20 cellular contexts compared by ENCODE assay signal in the genomic region with DNA sequence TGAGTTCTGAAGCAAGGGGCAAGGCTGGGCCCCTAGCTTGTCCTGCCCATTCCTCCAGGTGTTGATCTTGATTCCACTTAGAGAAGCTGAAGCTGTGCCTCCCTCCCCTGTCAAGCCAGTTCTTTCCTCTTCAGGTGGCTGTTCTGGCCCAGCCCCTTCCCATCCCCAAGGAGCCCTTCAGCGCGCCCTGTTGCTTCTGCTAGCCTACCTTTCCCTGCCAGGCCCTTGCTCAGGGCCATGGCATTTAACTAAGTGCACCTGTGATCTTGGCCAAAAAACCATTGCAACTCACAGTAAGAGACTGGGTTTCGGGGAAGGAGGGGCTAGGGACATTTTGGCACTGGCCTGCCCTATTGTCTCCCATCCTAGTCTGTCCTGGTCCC. TPM values are rescaled to one million over a fixed set of nuclear protein-coding genes. Genes with fewer than 3 reads are reported as not detected.
DNase-seq lines count a peak whose midpoint lies in the region; ATAC-seq, FAIRE-seq and TF ChIP-seq lines count a peak whose summit lies in the region.
"Had no signal": no experiment of that assay in that cellular context is flagged by ENCODE, and none has a peak within 500 bp of the region (broad histone marks: within the 10 kb centered on the region; RNA-seq: fewer than 3 reads in every experiment).

No MANE protein-coding gene starts in this region.

- H3K4me3 Mint-ChIP-seq in neural crest cell (peak overlapping the region; percentile 44), type B pancreatic cell (no peak overlapping the region)
- H3K4me3 Mint-ChIP-seq: T-helper 17 cell had no signal

- H3K36me3 Mint-ChIP-seq in neural crest cell (ENCODE audit: low read depth) (peaks cover 10% of the 10 kb centered on the region), type B pancreatic cell (peaks cover 11% of the 10 kb centered on the region)

- DNase-seq in HepG2 (ENCODE audit: low spot score) = no peak
- no peak for DNase-seq in right lobe of liver
- no peak for DNase-seq in HCT116 (ENCODE audit: low read depth, low spot score)
- no peak for DNase-seq in neural crest cell (ENCODE audit: low read depth, low spot score)
- no peak for DNase-seq in type B pancreatic cell (ENCODE audit: extremely low spot score, unreplicated experiment)
- no peak for DNase-seq in SIG-M5 treated with dmso at 0.1 percent for 504 hours (lab: John Stamatoyannopoulos, UW; ENCODE audit: unreplicated experiment)
- DNase-seq: Karpas-422, NCI-H1092 treated with DMSO at 0.1 percent for 48 hours, NCI-H1436 treated with DMSO at 0.1 percent for 48 hours, NCI-H187 treated with DMSO at 0.1 percent for 48 hours, NCI-H446, NCI-H526 treated with DMSO at 0.1 percent for 48 hours, RPMI8226, SJCRH30, T-helper 17 cell had no signal

- H3K27me3 ChIP-seq in HepG2 (ENCODE audit: control insufficient read depth in 1 of 2, insufficient read depth in 2 of 2, low read length in 2 of 2) = no peaks in the 10 kb centered on the region
- H3K27me3 ChIP-seq in right lobe of liver = no peaks in the 10 kb centered on the region
- H3K27me3 ChIP-seq in HCT116 (ENCODE audit: insufficient read depth, low read length) = no peaks in the 10 kb centered on the region
- H3K27me3 ChIP-seq: SJCRH30 had no signal

- H3K9me2 ChIP-seq in HCT116 (ENCODE audit: insufficient read depth) = no peaks in the 10 kb centered on the region

- no peak for FAIRE-seq in HepG2 (lab: Jason Lieb, UNC)
- FAIRE-seq: GM19239, H54 had no signal

- no peak overlapping the region for H3K9ac ChIP-seq in HepG2 (ENCODE audit: insufficient read depth, low read depth, low read length)
- no peak overlapping the region for H3K9ac ChIP-seq in HCT116 (ENCODE audit: low read length)

- no peak for TF ChIP-seq RAD21 in HepG2 (CRISPR knock-in tag; IDR thresholded peaks at IDR 0.05)
- no peak for TF ChIP-seq RAD21 in HCT116 (IDR thresholded peaks at IDR 0.05; ENCODE audit: low read depth)

- RAD21 ChIA-PET in HCT116 (lab: Charles Lee; ENCODE audit: low non-redundant PET in 1 of 2, low total read pairs in 2 of 2, uncharacterized antibody in 2 of 2, unreplicated experiment in 2 of 2) = no interaction called here

- no TSS peak for BruUV-seq in HepG2 (replicated peaks; lab: Mats Ljungman, UMichigan)
- no TSS peak for BruUV-seq in HCT116 (replicated peaks; lab: Mats Ljungman, UMichigan)

- H3K4me1 ChIP-seq in HepG2 (ENCODE audit: insufficient read depth, low read length) (peaks cover 75% of the 10 kb centered on the region), right lobe of liver (peaks cover 0 to 29% (median 11%) of the 10 kb centered on the region in 4 donors), HCT116 (ENCODE audit: control insufficient read depth in 1 of 2, insufficient read depth in 2 of 2, low read length in 2 of 2) (peaks cover 3 to 26% of the 10 kb centered on the region in 2 experiments; a peak in 3 of 4 replicates)
- H3K4me1 ChIP-seq: SJCRH30 had no signal

- TF ChIP-seq POLR2A in HepG2 (IDR thresholded peaks at IDR 0.05; ENCODE audit: insufficient read depth in 1 of 2, low read depth in 2 of 2, low read length in 2 of 2) = no peak
- no peak for TF ChIP-seq POLR2A in right lobe of liver (IDR thresholded peaks at IDR 0.05)
- TF ChIP-seq POLR2A in HCT116 (IDR thresholded peaks at IDR 0.05; ENCODE audit: borderline replicate concordance, extremely low read depth, insufficient read depth, insufficient read length) = no peak

- intact Hi-C loops in HepG2 (cut with micrococcal nuclease; ENCODE audit: unreplicated experiment) = no loop called here
- intact Hi-C loops in right lobe of liver (cut with DNase I) = no loop called here
- intact Hi-C loops in HCT116 (cut with micrococcal nuclease) = no loop called here

- POLR2A ChIA-PET in HepG2 (lab: Yijun Ruan, JAX) = interaction anchor here (0.7 to 12.8 kb wide), 3 partner anchors 17 to 88 kb away, joined by 3 to 280 read pairs (median 42); a partner anchor contains a TSS
- POLR2A ChIA-PET in HCT116 (lab: Charles Lee) = no interaction called here

- H4K20me1 ChIP-seq in HepG2 (ENCODE audit: insufficient read depth, low read length) (peaks cover 8% of the 10 kb centered on the region), HCT116 (ENCODE audit: insufficient read depth) (no peaks in the 10 kb centered on the region)

- TF ChIP-seq CTCF in HepG2 (CRISPR knock-in tag; IDR thresholded peaks at IDR 0.05) (no peak), right lobe of liver (IDR thresholded peaks at IDR 0.05) (no peak), HCT116 (IDR thresholded peaks at IDR 0.05 in 2 of 3, conservative IDR thresholded peaks at IDR 0.05 in 1 of 3; ENCODE audit: borderline replicate concordance in 1 of 3, insufficient read depth in 1 of 3, low read depth in 2 of 3, low read length in 2 of 3) (no peak), neural crest cell (conservative IDR thresholded peaks at IDR 0.05) (no peak), type B pancreatic cell (conservative IDR thresholded peaks at IDR 0.05) (no peak)

- CTCF ChIA-PET in HepG2 (lab: Yijun Ruan, JAX; ENCODE audit: low intra/inter-chr PET ratio, low total read pairs) (no interaction called here), HCT116 (lab: Charles Lee) (no interaction called here)

- H3K4me1 Mint-ChIP-seq in neural crest cell = peaks cover 26% of the 10 kb centered on the region
- peaks cover 19% of the 10 kb centered on the region for H3K4me1 Mint-ChIP-seq in type B pancreatic cell (ENCODE audit: unreplicated experiment)

- H3K27me3 Mint-ChIP-seq in neural crest cell (ENCODE audit: low read depth) = peaks cover 3% of the 10 kb centered on the region
- no peaks in the 10 kb centered on the region for H3K27me3 Mint-ChIP-seq in type B pancreatic cell
- H3K27me3 Mint-ChIP-seq: T-helper 17 cell had no signal

- WGBS in HepG2 (ENCODE audit: low lambda C conversion rate) = 96% methylated on average over 3 of the region's 3 CpGs
- 100% methylated on average over 2 of the region's 3 CpGs for WGBS in right lobe of liver (ENCODE audit: insufficient coverage, low coverage, low lambda C conversion rate, missing lambda C conversion rate)

- no peak for TF ChIP-seq EP300 in HepG2 (IDR thresholded peaks at IDR 0.05; ENCODE audit: low read depth in 2 of 2, low read length in 2 of 2)
- TF ChIP-seq EP300 in HepG2 (CRISPR knock-in tag; IDR thresholded peaks at IDR 0.05; ENCODE audit: borderline replicate concordance) = no peak

- H3K9me3 Mint-ChIP-seq in neural crest cell = no peaks in the 10 kb centered on the region
- no peaks in the 10 kb centered on the region for H3K9me3 Mint-ChIP-seq in type B pancreatic cell

- H3K36me3 ChIP-seq in HepG2 (replicated peaks in 1 of 2; ENCODE audit: control insufficient read depth in 1 of 2, insufficient read depth in 2 of 2, low read length in 2 of 2) (no peaks in the 10 kb centered on the region), right lobe of liver (no peaks in the 10 kb centered on the region), HCT116 (ENCODE audit: control insufficient read depth in 1 of 2, insufficient read depth in 2 of 2, low read length in 2 of 2) (peaks cover 0 to 3% of the 10 kb centered on the region in 2 experiments; a peak in 1 of 4 replicates)

- in situ Hi-C loops in HepG2 (cut with HindIII; ENCODE audit: extremely low pct_ligation_motif_present, low pct_unique_long_range_greater_than_20kb) = no loop called here

- H3K4me2 ChIP-seq in HepG2 (ENCODE audit: low read depth, low read length) = peak overlapping the region; percentile 57; the same call in 1 of the 2 replicates
- no peak overlapping the region for H3K4me2 ChIP-seq in HCT116 (ENCODE audit: low read length)

- no peak overlapping the region for H2AFZ ChIP-seq in HepG2 (ENCODE audit: low read length)
- no peak overlapping the region for H2AFZ ChIP-seq in HCT116 (ENCODE audit: low read depth, low read length, poor library complexity, severe bottlenecking)

- H3K27ac Mint-ChIP-seq in neural crest cell (ENCODE audit: unreplicated experiment) (no peak overlapping the region), type B pancreatic cell (peak overlapping the region; percentile 23)
- H3K27ac Mint-ChIP-seq: T-helper 17 cell had no signal

- H3K9me3 ChIP-seq in HepG2 (ENCODE audit: low read length) (no peaks in the 10 kb centered on the region), right lobe of liver (no peaks in the 10 kb centered on the region), HCT116 (ENCODE audit: control insufficient read depth in 1 of 2, insufficient read depth in 1 of 2, low read depth in 1 of 2, low read length in 2 of 2) (no peaks in the 10 kb centered on the region)
- H3K9me3 ChIP-seq: SJCRH30 had no signal

- H3K27ac ChIP-seq in HepG2 (ENCODE audit: extremely low read length, insufficient read depth, low read length) = no peak overlapping the region
- H3K27ac ChIP-seq in right lobe of liver = peak overlapping the region in 1 of 3 donors; percentile 57
- H3K27ac ChIP-seq in HCT116 (ENCODE audit: low read depth, low read length) = peak overlapping the region; percentile 13; the same call in 1 of the 2 replicates
- H3K27ac ChIP-seq: SJCRH30 had no signal

- H3K79me2 ChIP-seq in HepG2 (ENCODE audit: insufficient read depth, low read length) (peaks cover 20% of the 10 kb centered on the region), HCT116 (ENCODE audit: insufficient read depth, low read length) (peaks cover 30% of the 10 kb centered on the region)

- peak overlapping the region in 1 of 3 experiments; percentile 32; a peak in 1 of 6 replicates for H3K4me3 ChIP-seq in HepG2 (replicated peaks in 1 of 3; ENCODE audit: insufficient read depth in 1 of 3, low read depth in 2 of 3, low read length in 3 of 3)
- no peak overlapping the region for H3K4me3 ChIP-seq in right lobe of liver
- no peak overlapping the region for H3K4me3 ChIP-seq in HCT116 (replicated peaks in 1 of 2; ENCODE audit: low read depth in 1 of 2, low read length in 2 of 2)
- H3K4me3 ChIP-seq: SJCRH30 had no signal

- ATAC-seq in HepG2 (no peak), right lobe of liver (no peak), HCT116 (no peak), HG03432 (IDR thresholded peaks at IDR 0.05; ENCODE audit: unreplicated experiment) (no peak), GM19397 (IDR thresholded peaks at IDR 0.05; ENCODE audit: unreplicated experiment) (no peak)
- ATAC-seq: SK-N-SH treated with all-trans-retinoic acid at 6 μM for 48 hours, T-helper 17 cell had no signal

RNA-seq across cellular contexts. Expression of a gene that starts 1.9 kb away (rescaled TPM):
- total RNA-seq in HepG2 (2016; rRNA removed; fragmentation: Illumina TruSeq; extraction: Trizol) (71.2 and 73.4 TPM in 2 replicates), right lobe of liver (10 to 100 TPM; 35.7 to 72.9 (median 65.4) TPM), HCT116 (2021; ENCODE audit: unreplicated experiment) (174 TPM), neural crest cell (284 and 294 TPM in 2 replicates), type B pancreatic cell (ENCODE audit: low replicate concordance) (272 and 334 TPM in 2 replicates)
- 3.5 and 5.3 TPM in 2 replicates for total RNA-seq in HepG2 (2016; cell fraction: cytosol; rRNA removed; fragmentation: Illumina TruSeq; extraction: Trizol; ENCODE audit: low read depth)
- 62.0 and 83.0 TPM in 2 replicates for total RNA-seq in HepG2 (2016; cell fraction: insoluble cytoplasmic fraction; rRNA removed; fragmentation: Illumina TruSeq; extraction: Trizol)
- total RNA-seq in HepG2 (2016; cell fraction: membrane; rRNA removed; fragmentation: Illumina TruSeq; extraction: Trizol) = 11.9 and 16.0 TPM in 2 replicates
- total RNA-seq in HepG2 (2016; cell fraction: nucleus; rRNA removed; fragmentation: Illumina TruSeq; extraction: Trizol) = 75.4 and 75.5 TPM in 2 replicates
- 139 and 187 TPM in 2 replicates for polyA plus RNA-seq in HepG2 (2011; rRNA removed)
- 54.1 and 69.9 TPM in 2 replicates for polyA plus RNA-seq in HepG2 (2011; cell fraction: cytosol; rRNA removed)
- 948 and 1,074 TPM in 2 replicates for polyA plus RNA-seq in HepG2 (2011; cell fraction: nucleus; rRNA removed)
- polyA plus RNA-seq in HepG2 (2012) = 82.4 and 107 TPM in 2 replicates
- 3.7 and 3.8 TPM in 2 replicates for polyA plus RNA-seq in HepG2 (2016; cell fraction: cytosol; fragmentation: Illumina TruSeq; extraction: Trizol; ENCODE audit: low read depth)
- 65.3 and 72.1 TPM in 2 replicates for polyA plus RNA-seq in HepG2 (2016; cell fraction: insoluble cytoplasmic fraction; fragmentation: Illumina TruSeq; extraction: Trizol; ENCODE audit: low read depth)
- polyA plus RNA-seq in HepG2 (2016; cell fraction: membrane; fragmentation: Illumina TruSeq; extraction: Trizol; ENCODE audit: low read depth) = 8.5 and 9.3 TPM in 2 replicates
- 267 and 275 TPM in 2 replicates for polyA plus RNA-seq in HepG2 (2016; cell fraction: nucleus; fragmentation: Illumina TruSeq; extraction: Trizol; ENCODE audit: insufficient read depth, low read depth)
- polyA minus RNA-seq in HepG2 (2011; rRNA and poly(A)+ RNA removed; ENCODE audit: low replicate concordance) = 181 and 224 TPM in 2 replicates
- polyA minus RNA-seq in HepG2 (2011; cell fraction: cytosol; rRNA and poly(A)+ RNA removed) = 39.8 and 50.4 TPM in 2 replicates
- 60.6 and 69.1 TPM in 2 replicates for polyA minus RNA-seq in HepG2 (2011; cell fraction: nucleus; rRNA and poly(A)+ RNA removed)
- polyA plus RNA-seq in HCT116 (2012) = 149 and 156 TPM in 2 replicates

RNA-seq across cellular contexts. Expression of a gene that starts 13.1 kb away (rescaled TPM):
- 18.3 and 19.9 TPM in 2 replicates for total RNA-seq in HepG2 (2016; rRNA removed; fragmentation: Illumina TruSeq; extraction: Trizol)
- 8.0 and 9.1 TPM in 2 replicates for total RNA-seq in HepG2 (2016; cell fraction: cytosol; rRNA removed; fragmentation: Illumina TruSeq; extraction: Trizol; ENCODE audit: low read depth)
- 17.2 and 17.7 TPM in 2 replicates for total RNA-seq in HepG2 (2016; cell fraction: insoluble cytoplasmic fraction; rRNA removed; fragmentation: Illumina TruSeq; extraction: Trizol)
- 13.3 and 16.1 TPM in 2 replicates for total RNA-seq in HepG2 (2016; cell fraction: membrane; rRNA removed; fragmentation: Illumina TruSeq; extraction: Trizol)
- total RNA-seq in HepG2 (2016; cell fraction: nucleus; rRNA removed; fragmentation: Illumina TruSeq; extraction: Trizol) = 12.3 and 12.5 TPM in 2 replicates
- polyA plus RNA-seq in HepG2 (2011; rRNA removed) = 31.7 and 36.5 TPM in 2 replicates
- 28.5 and 42.5 TPM in 2 replicates for polyA plus RNA-seq in HepG2 (2011; cell fraction: cytosol; rRNA removed)
- 69.2 and 85.2 TPM in 2 replicates for polyA plus RNA-seq in HepG2 (2011; cell fraction: nucleus; rRNA removed)
- polyA plus RNA-seq in HepG2 (2012) = 10.7 and 12.1 TPM in 2 replicates
- polyA plus RNA-seq in HepG2 (2016; cell fraction: cytosol; fragmentation: Illumina TruSeq; extraction: Trizol; ENCODE audit: low read depth) = 6.0 and 7.7 TPM in 2 replicates
- polyA plus RNA-seq in HepG2 (2016; cell fraction: insoluble cytoplasmic fraction; fragmentation: Illumina TruSeq; extraction: Trizol; ENCODE audit: low read depth) = 16.3 and 17.2 TPM in 2 replicates
- 10.6 and 11.7 TPM in 2 replicates for polyA plus RNA-seq in HepG2 (2016; cell fraction: membrane; fragmentation: Illumina TruSeq; extraction: Trizol; ENCODE audit: low read depth)
- polyA plus RNA-seq in HepG2 (2016; cell fraction: nucleus; fragmentation: Illumina TruSeq; extraction: Trizol; ENCODE audit: insufficient read depth, low read depth) = 23.7 and 24.6 TPM in 2 replicates
- polyA minus RNA-seq in HepG2 (2011; rRNA and poly(A)+ RNA removed; ENCODE audit: low replicate concordance) = 62.8 and 69.7 TPM in 2 replicates
- 9.5 and 20.9 TPM in 2 replicates for polyA minus RNA-seq in HepG2 (2011; cell fraction: cytosol; rRNA and poly(A)+ RNA removed)
- 11.2 and 17.4 TPM in 2 replicates for polyA minus RNA-seq in HepG2 (2011; cell fraction: nucleus; rRNA and poly(A)+ RNA removed)
- total RNA-seq in right lobe of liver = 10 to 100 TPM in 2 of 6 experiments, 1 to 10 TPM in 4; 7.5 to 17.0 (median 8.1) TPM
- total RNA-seq in HCT116 (2021; ENCODE audit: unreplicated experiment) = 42.9 TPM
- 59.5 TPM in 2 replicates for polyA plus RNA-seq in HCT116 (2012)
- 28.2 and 28.7 TPM in 2 replicates for total RNA-seq in neural crest cell
- total RNA-seq in type B pancreatic cell (ENCODE audit: low replicate concordance) = 31.2 and 36.0 TPM in 2 replicates

RNA-seq across cellular contexts. Expression of a gene that starts 15.2 kb away (rescaled TPM):
- total RNA-seq in HepG2 (2016; rRNA removed; fragmentation: Illumina TruSeq; extraction: Trizol) (not detected in 2 replicates), right lobe of liver (10 to 100 TPM in 5 of 6 experiments, 1 to 10 TPM in 1; 7.7 to 19.2 (median 11.1) TPM), HCT116 (2021; ENCODE audit: unreplicated experiment) (60.5 TPM), neural crest cell (29.1 and 31.4 TPM in 2 replicates), type B pancreatic cell (ENCODE audit: low replicate concordance) (47.4 and 54.8 TPM in 2 replicates)
- total RNA-seq in HepG2 (2016; cell fraction: cytosol; rRNA removed; fragmentation: Illumina TruSeq; extraction: Trizol; ENCODE audit: low read depth) = not detected in 2 replicates
- total RNA-seq in HepG2 (2016; cell fraction: insoluble cytoplasmic fraction; rRNA removed; fragmentation: Illumina TruSeq; extraction: Trizol) = 0.09 TPM in 1 of 2 replicates, not detected in the other
- total RNA-seq in HepG2 (2016; cell fraction: membrane; rRNA removed; fragmentation: Illumina TruSeq; extraction: Trizol) = not detected in 2 replicates
- 0.09 TPM in 1 of 2 replicates, not detected in the other for total RNA-seq in HepG2 (2016; cell fraction: nucleus; rRNA removed; fragmentation: Illumina TruSeq; extraction: Trizol)
- polyA plus RNA-seq in HepG2 (2011; rRNA removed) = 0.01 TPM in 1 of 2 replicates, not detected in the other
- 0.07 TPM in 1 of 2 replicates, not detected in the other for polyA plus RNA-seq in HepG2 (2011; cell fraction: cytosol; rRNA removed)
- polyA plus RNA-seq in HepG2 (2011; cell fraction: nucleus; rRNA removed) = 0.29 and 0.38 TPM in 2 replicates
- polyA plus RNA-seq in HepG2 (2012) = 0.16 TPM in 1 of 2 replicates, not detected in the other
- not detected in 2 replicates for polyA plus RNA-seq in HepG2 (2016; cell fraction: cytosol; fragmentation: Illumina TruSeq; extraction: Trizol; ENCODE audit: low read depth)
- polyA plus RNA-seq in HepG2 (2016; cell fraction: insoluble cytoplasmic fraction; fragmentation: Illumina TruSeq; extraction: Trizol; ENCODE audit: low read depth) = not detected in 2 replicates
- not detected in 2 replicates for polyA plus RNA-seq in HepG2 (2016; cell fraction: membrane; fragmentation: Illumina TruSeq; extraction: Trizol; ENCODE audit: low read depth)
- polyA plus RNA-seq in HepG2 (2016; cell fraction: nucleus; fragmentation: Illumina TruSeq; extraction: Trizol; ENCODE audit: insufficient read depth, low read depth) = not detected in 2 replicates
- polyA minus RNA-seq in HepG2 (2011; rRNA and poly(A)+ RNA removed; ENCODE audit: low replicate concordance) = 0.24 and 77.8 TPM in 2 replicates
- polyA minus RNA-seq in HepG2 (2011; cell fraction: cytosol; rRNA and poly(A)+ RNA removed) = 2.1 and 2.3 TPM in 2 replicates
- 1.5 and 2.2 TPM in 2 replicates for polyA minus RNA-seq in HepG2 (2011; cell fraction: nucleus; rRNA and poly(A)+ RNA removed)
- 59.7 and 67.7 TPM in 2 replicates for polyA plus RNA-seq in HCT116 (2012)

RNA-seq across cellular contexts. Expression of a gene that starts 16.6 kb away (rescaled TPM):
- 50.0 and 51.9 TPM in 2 replicates for total RNA-seq in HepG2 (2016; rRNA removed; fragmentation: Illumina TruSeq; extraction: Trizol)
- total RNA-seq in HepG2 (2016; cell fraction: cytosol; rRNA removed; fragmentation: Illumina TruSeq; extraction: Trizol; ENCODE audit: low read depth) = 26.9 and 32.9 TPM in 2 replicates
- 52.3 and 61.1 TPM in 2 replicates for total RNA-seq in HepG2 (2016; cell fraction: insoluble cytoplasmic fraction; rRNA removed; fragmentation: Illumina TruSeq; extraction: Trizol)
- 26.1 and 38.8 TPM in 2 replicates for total RNA-seq in HepG2 (2016; cell fraction: membrane; rRNA removed; fragmentation: Illumina TruSeq; extraction: Trizol)
- 24.4 and 30.9 TPM in 2 replicates for total RNA-seq in HepG2 (2016; cell fraction: nucleus; rRNA removed; fragmentation: Illumina TruSeq; extraction: Trizol)
- polyA plus RNA-seq in HepG2 (2011; rRNA removed) = 39.0 and 42.0 TPM in 2 replicates
- polyA plus RNA-seq in HepG2 (2011; cell fraction: cytosol; rRNA removed) = 32.1 and 56.3 TPM in 2 replicates
- 29.5 and 32.3 TPM in 2 replicates for polyA plus RNA-seq in HepG2 (2011; cell fraction: nucleus; rRNA removed)
- 31.0 and 39.6 TPM in 2 replicates for polyA plus RNA-seq in HepG2 (2012)
- 31.0 and 36.1 TPM in 2 replicates for polyA plus RNA-seq in HepG2 (2016; cell fraction: cytosol; fragmentation: Illumina TruSeq; extraction: Trizol; ENCODE audit: low read depth)
- 63.6 and 69.8 TPM in 2 replicates for polyA plus RNA-seq in HepG2 (2016; cell fraction: insoluble cytoplasmic fraction; fragmentation: Illumina TruSeq; extraction: Trizol; ENCODE audit: low read depth)
- 28.9 and 36.0 TPM in 2 replicates for polyA plus RNA-seq in HepG2 (2016; cell fraction: membrane; fragmentation: Illumina TruSeq; extraction: Trizol; ENCODE audit: low read depth)
- polyA plus RNA-seq in HepG2 (2016; cell fraction: nucleus; fragmentation: Illumina TruSeq; extraction: Trizol; ENCODE audit: insufficient read depth, low read depth) = 39.0 and 43.6 TPM in 2 replicates
- polyA minus RNA-seq in HepG2 (2011; rRNA and poly(A)+ RNA removed; ENCODE audit: low replicate concordance) = 70.8 and 119 TPM in 2 replicates
- 23.8 and 35.3 TPM in 2 replicates for polyA minus RNA-seq in HepG2 (2011; cell fraction: cytosol; rRNA and poly(A)+ RNA removed)
- 27.4 and 27.9 TPM in 2 replicates for polyA minus RNA-seq in HepG2 (2011; cell fraction: nucleus; rRNA and poly(A)+ RNA removed)
- 100 to 1,000 TPM in 1 of 6 experiments, 10 to 100 TPM in 5; 39.2 to 100 (median 44.8) TPM for total RNA-seq in right lobe of liver
- total RNA-seq in HCT116 (2021; ENCODE audit: unreplicated experiment) = 91.0 TPM
- polyA plus RNA-seq in HCT116 (2012) = 124 TPM in 2 replicates
- total RNA-seq in neural crest cell = 69.5 and 70.9 TPM in 2 replicates
- total RNA-seq in type B pancreatic cell (ENCODE audit: low replicate concordance) = 62.0 and 67.0 TPM in 2 replicates

RNA-seq across cellular contexts. Expression of a gene that starts 23.9 kb away (rescaled TPM):
- total RNA-seq in HepG2 (2016; rRNA removed; fragmentation: Illumina TruSeq; extraction: Trizol) (260 and 344 TPM in 2 replicates), right lobe of liver (10 to 100 TPM; 32.0 to 57.3 (median 39.0) TPM), HCT116 (2021; ENCODE audit: unreplicated experiment) (599 TPM), neural crest cell (259 and 261 TPM in 2 replicates), type B pancreatic cell (ENCODE audit: low replicate concordance) (221 and 256 TPM in 2 replicates)
- total RNA-seq in HepG2 (2016; cell fraction: cytosol; rRNA removed; fragmentation: Illumina TruSeq; extraction: Trizol; ENCODE audit: low read depth) = 94.1 and 106 TPM in 2 replicates
- 263 and 346 TPM in 2 replicates for total RNA-seq in HepG2 (2016; cell fraction: insoluble cytoplasmic fraction; rRNA removed; fragmentation: Illumina TruSeq; extraction: Trizol)
- 186 and 193 TPM in 2 replicates for total RNA-seq in HepG2 (2016; cell fraction: membrane; rRNA removed; fragmentation: Illumina TruSeq; extraction: Trizol)
- 117 and 127 TPM in 2 replicates for total RNA-seq in HepG2 (2016; cell fraction: nucleus; rRNA removed; fragmentation: Illumina TruSeq; extraction: Trizol)
- 248 and 252 TPM in 2 replicates for polyA plus RNA-seq in HepG2 (2011; rRNA removed)
- polyA plus RNA-seq in HepG2 (2011; cell fraction: cytosol; rRNA removed) = 227 and 254 TPM in 2 replicates
- 167 and 184 TPM in 2 replicates for polyA plus RNA-seq in HepG2 (2011; cell fraction: nucleus; rRNA removed)
- 171 and 213 TPM in 2 replicates for polyA plus RNA-seq in HepG2 (2012)
- 80.1 and 88.8 TPM in 2 replicates for polyA plus RNA-seq in HepG2 (2016; cell fraction: cytosol; fragmentation: Illumina TruSeq; extraction: Trizol; ENCODE audit: low read depth)
- polyA plus RNA-seq in HepG2 (2016; cell fraction: insoluble cytoplasmic fraction; fragmentation: Illumina TruSeq; extraction: Trizol; ENCODE audit: low read depth) = 319 and 340 TPM in 2 replicates
- polyA plus RNA-seq in HepG2 (2016; cell fraction: membrane; fragmentation: Illumina TruSeq; extraction: Trizol; ENCODE audit: low read depth) = 142 and 165 TPM in 2 replicates
- polyA plus RNA-seq in HepG2 (2016; cell fraction: nucleus; fragmentation: Illumina TruSeq; extraction: Trizol; ENCODE audit: insufficient read depth, low read depth) = 169 and 178 TPM in 2 replicates
- 431 and 698 TPM in 2 replicates for polyA minus RNA-seq in HepG2 (2011; rRNA and poly(A)+ RNA removed; ENCODE audit: low replicate concordance)
- 171 and 193 TPM in 2 replicates for polyA minus RNA-seq in HepG2 (2011; cell fraction: cytosol; rRNA and poly(A)+ RNA removed)
- polyA minus RNA-seq in HepG2 (2011; cell fraction: nucleus; rRNA and poly(A)+ RNA removed) = 84.5 and 109 TPM in 2 replicates
- polyA plus RNA-seq in HCT116 (2012) = 679 and 749 TPM in 2 replicates

Comparison
In these comparisons a context has a peak if more than half of its experiments do, and no peak if none do; other contexts are left out.
1. RNA of a gene that starts 15.2 kb away (total RNA-seq): 60.5 TPM in HCT116 (single experiment), 47.4 to 54.8 TPM in type B pancreatic cell, 29.1 to 31.4 TPM in neural crest cell and 7.7 to 19.2 TPM in right lobe of liver; 0.09 TPM in HepG2; every median in the first group is over 4 times any median in the second.